ENCODE assay signal across 25 cellular contexts in the genomic region with DNA sequence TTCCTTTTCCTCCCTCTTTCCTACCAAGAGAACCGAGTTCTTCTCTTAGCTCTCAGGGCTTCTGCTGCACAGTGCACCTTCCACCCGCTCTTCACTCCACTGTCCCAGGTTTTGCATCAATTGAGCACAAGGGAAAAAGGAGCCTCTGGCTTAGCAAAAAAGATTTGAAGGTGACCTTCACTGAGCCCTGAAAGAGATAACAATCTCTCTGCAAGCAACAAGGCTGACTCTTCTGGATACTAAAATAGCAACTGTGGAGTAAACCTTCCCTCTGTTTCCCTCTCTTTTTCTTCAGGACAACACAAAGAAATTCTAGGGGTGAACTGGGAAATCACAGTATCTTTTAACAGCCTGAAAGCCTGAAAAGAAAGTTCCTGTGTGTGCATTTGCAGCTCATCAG.
"Had no signal": no experiment of that assay in that cellular context is flagged by ENCODE, and none has a peak within 500 bp of the region (broad histone marks: within the 10 kb centered on the region; RNA-seq: fewer than 3 reads in every experiment).

No MANE protein-coding gene starts in this region.

- H3K36me3 Mint-ChIP-seq: stimulated activated effector memory CD8-positive, alpha-beta T cell treated with anti-CD3 and anti-CD28 coated beads, Interleukin-12 subunit alpha, Interleukin-12 subunit beta, amount 100 ng/mL, for 72 hours had no signal

- H2AFZ ChIP-seq: neural progenitor cell had no signal

- H3K9me3 ChIP-seq: psoas muscle, right lobe of liver, sigmoid colon, stomach, thoracic aorta, thyroid gland, tibial nerve, upper lobe of left lung, vagina had no signal

- DNase-seq: natural killer cell; occipital lobe; ovary; psoas muscle; right cardiac atrium; right lobe of liver; sigmoid colon; small intestine; stimulated activated CD4-positive, alpha-beta T cell treated with anti-CD3 and anti-CD28 coated beads, Interleukin-15, amount 100 ng/mL, for 24 hours; stimulated activated CD4-positive, alpha-beta T cell treated with anti-CD3 and anti-CD28 coated beads, Interleukin-2, amount 100 ng/mL, for 24 hours; stimulated activated CD4-positive, alpha-beta T cell treated with anti-CD3 and anti-CD28 coated beads, Interleukin-2, amount 100 ng/mL, for 48 hours; stimulated activated CD4-positive, alpha-beta T cell treated with anti-CD3 and anti-CD28 coated beads, Interleukin-4, amount 100 ng/mL, for 24 hours; stimulated activated naive B cell treated with anti-CD40 and anti-IgM and Interleukin-4, amounts not matched to agents 10 μg/mL and 1 μg/mL and 100 μg/mL, for 72 hours; stimulated activated naive CD4-positive, alpha-beta T cell treated with Interleukin-2 at 50 U/mL for 16 hours; stomach; thyroid gland; trophoblast cell; upper lobe of left lung had no signal

- H3K27ac Mint-ChIP-seq: natural killer cell; nephron; neural progenitor cell; stimulated activated effector memory CD8-positive, alpha-beta T cell treated with anti-CD3 and anti-CD28 coated beads, Interleukin-12 subunit alpha, Interleukin-12 subunit beta, amount 100 ng/mL, for 72 hours; stimulated activated naive B cell treated with anti-CD40 and anti-IgM and Interleukin-4, amounts not matched to agents 10 μg/mL and 1 μg/mL and 100 μg/mL, for 72 hours; stimulated activated naive CD8-positive, alpha-beta T cell treated with anti-CD3 and anti-CD28 coated beads, Interleukin-15, Interleukin-2, amounts not matched to agents 100 ng/mL and 50 ng/mL, for 24 hours had no signal

- H3K27me3 ChIP-seq: ovary, right lobe of liver, vagina had no signal

- ATAC-seq: natural killer cell; psoas muscle; right cardiac atrium; right lobe of liver; stimulated activated effector memory CD8-positive, alpha-beta T cell treated with anti-CD3 and anti-CD28 coated beads, Interleukin-12 subunit alpha, Interleukin-12 subunit beta, amount 100 ng/mL, for 72 hours; stimulated activated naive B cell treated with anti-CD40 and anti-IgM and Interleukin-4, amounts not matched to agents 10 μg/mL and 1 μg/mL and 100 μg/mL, for 72 hours had no signal

- H3K4me1 Mint-ChIP-seq: natural killer cell; nephron; stimulated activated effector memory CD8-positive, alpha-beta T cell treated with anti-CD3 and anti-CD28 coated beads, Interleukin-12 subunit alpha, Interleukin-12 subunit beta, amount 100 ng/mL, for 72 hours; stimulated activated naive B cell treated with anti-CD40 and anti-IgM and Interleukin-4, amounts not matched to agents 10 μg/mL and 1 μg/mL and 100 μg/mL, for 72 hours had no signal

- H3K4me2 ChIP-seq: neural progenitor cell had no signal

- H3K9ac ChIP-seq: neural progenitor cell had no signal

- H3K4me3 ChIP-seq: neural progenitor cell, ovary, psoas muscle, right lobe of liver, sigmoid colon, stomach, thoracic aorta, thyroid gland, tibial nerve, upper lobe of left lung, vagina had no signal

- H3K36me3 ChIP-seq: neural progenitor cell, ovary, right lobe of liver, sigmoid colon, stomach, thoracic aorta, thyroid gland, tibial nerve, upper lobe of left lung, vagina had no signal

- H3K27ac ChIP-seq: neural progenitor cell, ovary, psoas muscle, right lobe of liver, sigmoid colon, stomach, thoracic aorta, thyroid gland, tibial nerve, upper lobe of left lung, vagina had no signal

- H3K4me1 ChIP-seq: psoas muscle, right lobe of liver, vagina had no signal

- H3K4me3 Mint-ChIP-seq: natural killer cell; nephron; neural progenitor cell; stimulated activated effector memory CD8-positive, alpha-beta T cell treated with anti-CD3 and anti-CD28 coated beads, Interleukin-12 subunit alpha, Interleukin-12 subunit beta, amount 100 ng/mL, for 72 hours; stimulated activated naive B cell treated with anti-CD40 and anti-IgM and Interleukin-4, amounts not matched to agents 10 μg/mL and 1 μg/mL and 100 μg/mL, for 72 hours; stimulated activated naive CD8-positive, alpha-beta T cell treated with anti-CD3 and anti-CD28 coated beads, Interleukin-15, Interleukin-2, amounts not matched to agents 100 ng/mL and 50 ng/mL, for 24 hours had no signal
